ENCODE assay signal across 8 cellular contexts in genomic region chr3:58025824-58026579, GRCh38. TPM values are rescaled to one million over a fixed set of nuclear protein-coding genes. Genes with fewer than 3 reads are reported as not detected.
A peak's percentile ranks its signal among the peaks of the same experiment; 100 is the strongest.
DNase-seq lines count a peak whose midpoint lies in the region; ATAC-seq and TF ChIP-seq lines count a peak whose summit lies in the region.

No MANE protein-coding gene starts in this region.

- no peak overlapping the region for H2BK5ac ChIP-seq in neuronal stem cell (ENCODE audit: low read length)

- no peak overlapping the region for H2AK5ac ChIP-seq in neuronal stem cell (ENCODE audit: low read depth, low read length)

- H3K36me3 ChIP-seq in SJCRH30, result no peaks in the 10 kb centered on the region
- no peaks in the 10 kb centered on the region for H3K36me3 ChIP-seq in neuronal stem cell (replicated peaks in 1 of 2; ENCODE audit: control insufficient read depth in 2 of 2, insufficient read depth in 2 of 2, low read length in 2 of 2)

- peaks cover 10% of the 10 kb centered on the region for H3K4me1 ChIP-seq in SJCRH30
- H3K4me1 ChIP-seq in neuronal stem cell (ENCODE audit: control insufficient read depth in 2 of 2, insufficient read depth in 1 of 2, low read depth in 1 of 2, low read length in 2 of 2), result peaks cover 0 to 15% of the 10 kb centered on the region in 2 donors

- H3K23ac ChIP-seq in neuronal stem cell (ENCODE audit: low read depth, low read length, poor library complexity), result no peak overlapping the region

- H3K18ac ChIP-seq in neuronal stem cell (ENCODE audit: low read length), result no peak overlapping the region

- H4K91ac ChIP-seq in neuronal stem cell (ENCODE audit: low read depth, low read length, poor library complexity), result no peak overlapping the region

- no peak overlapping the region for H2BK12ac ChIP-seq in neuronal stem cell (ENCODE audit: low read length)

- no peaks in the 10 kb centered on the region for H3K9me3 ChIP-seq in SJCRH30 (replicated peaks)
- no peaks in the 10 kb centered on the region for H3K9me3 ChIP-seq in neuronal stem cell (replicated peaks in 1 of 2; ENCODE audit: control insufficient read depth in 2 of 2, insufficient read depth in 1 of 2, low read depth in 1 of 2, low read length in 2 of 2)

- no peak overlapping the region for H2BK15ac ChIP-seq in neuronal stem cell (ENCODE audit: low read length)

- ATAC-seq in HG03139 (IDR thresholded peaks at IDR 0.05; ENCODE audit: unreplicated experiment), result no peak

- no CpG with 5 or more reads among the region's 12 CpGs for WGBS in neuronal stem cell (ENCODE audit: extremely low coverage in 2 of 2, insufficient read length in 2 of 2, insufficient replicate concordance in 1 of 2), 2 donors

- H3K4me1 Mint-ChIP-seq in activated T-cell treated with anti-CD3 and anti-CD28 coated beads, Interleukin-2, amount 50 U/mL, for 24 hours (ENCODE audit: low read depth), result peaks cover 55% of the 10 kb centered on the region
- peaks cover 53% of the 10 kb centered on the region for H3K4me1 Mint-ChIP-seq in type B pancreatic cell (ENCODE audit: unreplicated experiment)

- no peak overlapping the region for H3K4ac ChIP-seq in neuronal stem cell (ENCODE audit: low read length)

- no peak overlapping the region for H3K27ac ChIP-seq in SJCRH30
- no peak overlapping the region for H3K27ac ChIP-seq in neuronal stem cell (replicated peaks; ENCODE audit: low read length)

- no peaks in the 10 kb centered on the region for H3K36me3 Mint-ChIP-seq in activated T-cell treated with anti-CD3 and anti-CD28 coated beads, Interleukin-2, amount 50 U/mL, for 24 hours (ENCODE audit: low read depth)
- peaks cover 11% of the 10 kb centered on the region for H3K36me3 Mint-ChIP-seq in type B pancreatic cell

- no peak overlapping the region for H3K4me2 ChIP-seq in neuronal stem cell (ENCODE audit: insufficient read depth, low read length, poor library complexity, severe bottlenecking)

- no peak for DNase-seq in activated T-cell treated with anti-CD3 and anti-CD28 coated beads, Interleukin-2, amount 50 U/mL, for 24 hours
- DNase-seq in activated T-cell treated with anti-CD3 and anti-CD28 coated beads, Interleukin-2, amount 50 U/mL, for 48 hours, result no peak
- DNase-seq in SJCRH30 (peak; percentile 60 to 73), iPS-NIHi7 (ENCODE audit: extremely low spot score) (peak; percentile 7), type B pancreatic cell (ENCODE audit: extremely low spot score, unreplicated experiment) (no peak), neuronal stem cell (ENCODE audit: low spot score) (no peak), ureter (ENCODE audit: low spot score) (no peak)

- TF ChIP-seq CTCF in type B pancreatic cell (conservative IDR thresholded peaks at IDR 0.05), result no peak

- no peaks in the 10 kb centered on the region for H3K79me1 ChIP-seq in neuronal stem cell (ENCODE audit: low read depth, low read length)

- H3K9me3 Mint-ChIP-seq in activated T-cell treated with anti-CD3 and anti-CD28 coated beads, Interleukin-2, amount 50 U/mL, for 24 hours, result no peaks in the 10 kb centered on the region
- no peaks in the 10 kb centered on the region for H3K9me3 Mint-ChIP-seq in type B pancreatic cell

- no peaks in the 10 kb centered on the region for H3K27me3 Mint-ChIP-seq in activated T-cell treated with anti-CD3 and anti-CD28 coated beads, Interleukin-2, amount 50 U/mL, for 24 hours
- H3K27me3 Mint-ChIP-seq in type B pancreatic cell, result no peaks in the 10 kb centered on the region

- H3K9ac ChIP-seq in neuronal stem cell (ENCODE audit: low read depth, low read length, poor library complexity), result no peak overlapping the region

- H2AFZ ChIP-seq in neuronal stem cell (ENCODE audit: low read length), result no peak overlapping the region

- H2BK120ac ChIP-seq in neuronal stem cell (ENCODE audit: low read depth, low read length), result no peak overlapping the region

- H3K27ac Mint-ChIP-seq in activated T-cell treated with anti-CD3 and anti-CD28 coated beads, Interleukin-2, amount 50 U/mL, for 24 hours, result peak overlapping the region; percentile 34
- peak overlapping the region; percentile 78 for H3K27ac Mint-ChIP-seq in type B pancreatic cell

- no peak overlapping the region for H4K8ac ChIP-seq in neuronal stem cell (ENCODE audit: low read depth, low read length)

- H3K27me3 ChIP-seq in SJCRH30 (no peaks in the 10 kb centered on the region), neuronal stem cell (ENCODE audit: control insufficient read depth in 3 of 3, insufficient read depth in 3 of 3, low read depth in 1 of 3, low read length in 3 of 3) (no peaks in the 10 kb centered on the region)

- H3K4me3 ChIP-seq in SJCRH30, result no peak overlapping the region
- H3K4me3 ChIP-seq in neuronal stem cell (ENCODE audit: low read length in 2 of 2), result no peak overlapping the region

- no peak overlapping the region for H3K14ac ChIP-seq in neuronal stem cell (ENCODE audit: low read length)

- H3K4me3 Mint-ChIP-seq in activated T-cell treated with anti-CD3 and anti-CD28 coated beads, Interleukin-2, amount 50 U/mL, for 24 hours, result no peak overlapping the region
- H3K4me3 Mint-ChIP-seq in type B pancreatic cell, result peak overlapping the region; percentile 65

RNA-seq across cellular contexts. Expression of gene FLNB, which starts 17.8 kb away (rescaled TPM):
- total RNA-seq in SJCRH30 (2014; rRNA removed; shearing (Covaris generic)), result 22.5 and 24.1 TPM in 2 replicates
- 204 and 295 TPM in 2 replicates for total RNA-seq in type B pancreatic cell (ENCODE audit: low replicate concordance)
- polyA plus RNA-seq in neuronal stem cell (2013, experiment 1 of 2), result 19.0 TPM
- 20.1 TPM for polyA plus RNA-seq in neuronal stem cell (2013, experiment 2 of 2)
- total RNA-seq in ureter, result 303 TPM

Comparison
In these comparisons a context has a peak if more than half of its experiments do, and no peak if none do; other contexts are left out.
1. DNase-seq: peak in SJCRH30 (2 of 2) and iPS-NIHi7 (single experiment); none in activated T-cell treated with anti-CD3 and anti-CD28 coated beads, Interleukin-2, amount 50 U/mL, for 24 hours (single experiment), activated T-cell treated with anti-CD3 and anti-CD28 coated beads, Interleukin-2, amount 50 U/mL, for 48 hours (0 of 2), type B pancreatic cell (single experiment), neuronal stem cell (single experiment) and ureter (single experiment).